1 cellular context compared by ENCODE assay signal in the genomic region with DNA sequence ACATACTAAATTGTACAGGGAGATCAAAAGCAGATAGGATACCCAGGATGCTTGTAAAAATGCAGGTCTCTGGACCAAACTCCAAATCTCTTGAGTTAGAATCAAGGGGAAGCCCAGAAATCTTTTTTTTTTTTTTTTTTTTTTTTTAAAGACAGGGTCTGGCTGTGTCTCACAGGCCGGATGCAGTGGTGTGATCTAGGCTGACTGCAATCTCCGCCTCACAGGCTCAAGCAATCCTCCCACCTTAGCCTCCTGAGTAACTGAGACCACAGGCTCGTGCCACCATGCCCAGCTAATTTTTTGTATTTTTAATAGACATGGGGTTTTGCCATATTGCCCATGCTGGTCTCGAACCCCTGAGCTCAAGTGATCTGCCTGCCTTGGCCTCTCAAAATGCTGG.
TF ChIP-seq lines count a peak whose summit lies in the region.

No MANE protein-coding gene starts in this region.

TF ChIP-seq in K562, 482 proteins besides CTCF, POLR2A, EP300 and RAD21:
- TF ChIP-seq ELF1 (tag; IDR thresholded peaks at IDR 0.05) (0 out of 2 replicates have a peak, but pooled peaks have one; percentile 17), SPI1 (IDR thresholded peaks at IDR 0.05; ENCODE audit: borderline replicate concordance, low read depth, low read length) (no peak), EZH2 (IDR thresholded peaks at IDR 0.05; ENCODE audit: borderline replicate concordance, low read depth, low read length) (no peak), ZNF589 (CRISPR knock-in tag; IDR thresholded peaks at IDR 0.05; ENCODE audit: low read depth) (0 out of 2 replicates have a peak, but pooled peaks have one; percentile 18), ZNF384 (IDR thresholded peaks at IDR 0.05; ENCODE audit: low read depth, low read length) (0 out of 2 replicates have a peak, but pooled peaks have one; percentile 13), TGIF2 (CRISPR knock-in tag; IDR thresholded peaks at IDR 0.05) (no peak), XRCC4 (IDR thresholded peaks at IDR 0.05; ENCODE audit: extremely low read depth, insufficient read depth, insufficient read length) (no peak), FIP1L1 (IDR thresholded peaks at IDR 0.05; ENCODE audit: low read depth, low read length, poor library complexity, severe bottlenecking) (no peak), SREBF2 (CRISPR knock-in tag; IDR thresholded peaks at IDR 0.05) (no peak), RFX5 (IDR thresholded peaks at IDR 0.05; ENCODE audit: low read depth, low read length) (no peak), HMG20A (CRISPR knock-in tag; conservative IDR thresholded peaks at IDR 0.05) (no peak), POLR3A (IDR thresholded peaks at IDR 0.05; ENCODE audit: borderline replicate concordance, extremely low read depth, insufficient read depth, insufficient read length) (no peak), SMARCA5 (IDR thresholded peaks at IDR 0.05) (no peak), PHB2 (IDR thresholded peaks at IDR 0.05; ENCODE audit: low read depth) (no peak), TCF7 (IDR thresholded peaks at IDR 0.05; ENCODE audit: borderline replicate concordance) (no peak)
- TF ChIP-seq, protein P1, sequence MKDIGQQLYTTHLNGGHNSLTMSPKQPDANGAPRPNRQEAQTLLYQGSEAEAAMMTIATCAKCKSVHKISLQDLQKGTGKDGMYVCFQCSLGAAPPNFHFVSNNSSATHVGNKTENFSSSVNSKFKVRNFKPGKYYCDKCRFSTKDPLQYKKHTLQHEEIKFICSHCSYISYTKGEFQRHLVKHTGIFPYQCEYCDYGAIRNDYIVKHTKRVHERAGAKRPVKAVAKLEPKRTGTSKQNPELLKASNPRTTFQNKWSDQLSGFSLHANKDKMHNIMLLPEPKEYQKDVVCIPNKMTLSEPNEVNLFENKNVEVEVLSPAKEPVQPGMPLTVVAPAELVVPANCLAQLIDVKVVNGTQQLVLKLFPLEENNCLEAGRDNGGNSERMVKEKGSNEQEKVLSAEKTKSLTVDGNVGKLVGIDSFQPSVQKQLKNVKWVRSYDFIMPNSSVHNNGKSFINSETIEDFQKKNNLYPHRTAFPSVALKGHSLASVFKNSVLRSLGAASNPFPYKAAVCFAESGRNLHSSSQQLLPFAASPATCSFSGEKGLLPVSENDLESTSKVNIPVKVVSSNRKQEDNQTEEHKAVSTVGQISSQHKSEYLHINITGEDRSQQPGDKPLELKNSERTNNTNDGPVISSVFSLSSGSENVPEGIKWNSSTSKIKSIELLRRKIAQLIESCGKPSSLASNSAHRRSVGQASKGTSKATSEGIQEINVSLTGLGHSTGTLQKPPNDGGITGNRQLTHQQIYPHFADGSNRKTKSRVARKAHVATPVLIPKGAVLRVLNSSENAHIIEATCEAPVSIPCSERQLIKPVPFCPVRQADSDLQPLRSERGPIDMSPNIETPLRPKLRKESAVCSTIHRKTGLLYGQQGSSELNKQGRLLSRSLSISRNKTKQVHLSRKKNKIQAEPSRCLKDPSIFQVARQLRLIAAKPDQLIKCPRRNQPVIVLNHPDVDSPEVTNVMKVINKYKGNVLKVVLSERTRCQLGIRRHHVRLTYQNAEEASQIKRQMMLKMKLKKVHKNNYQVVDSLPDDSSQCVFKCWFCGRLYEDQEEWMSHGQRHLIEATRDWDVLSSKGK (CRISPR knock-in tag; IDR thresholded peaks at IDR 0.05) = no peak
- TF ChIP-seq, protein P2, sequence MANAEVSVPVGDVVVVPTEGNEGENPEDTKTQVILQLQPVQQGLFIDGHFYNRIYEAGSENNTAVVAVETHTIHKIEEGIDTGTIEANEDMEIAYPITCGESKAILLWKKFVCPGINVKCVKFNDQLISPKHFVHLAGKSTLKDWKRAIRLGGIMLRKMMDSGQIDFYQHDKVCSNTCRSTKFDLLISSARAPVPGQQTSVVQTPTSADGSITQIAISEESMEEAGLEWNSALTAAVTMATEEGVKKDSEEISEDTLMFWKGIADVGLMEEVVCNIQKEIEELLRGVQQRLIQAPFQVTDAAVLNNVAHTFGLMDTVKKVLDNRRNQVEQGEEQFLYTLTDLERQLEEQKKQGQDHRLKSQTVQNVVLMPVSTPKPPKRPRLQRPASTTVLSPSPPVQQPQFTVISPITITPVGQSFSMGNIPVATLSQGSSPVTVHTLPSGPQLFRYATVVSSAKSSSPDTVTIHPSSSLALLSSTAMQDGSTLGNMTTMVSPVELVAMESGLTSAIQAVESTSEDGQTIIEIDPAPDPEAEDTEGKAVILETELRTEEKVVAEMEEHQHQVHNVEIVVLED (CRISPR knock-in tag; IDR thresholded peaks at IDR 0.05) = no peak
- TF ChIP-seq, protein P3, sequence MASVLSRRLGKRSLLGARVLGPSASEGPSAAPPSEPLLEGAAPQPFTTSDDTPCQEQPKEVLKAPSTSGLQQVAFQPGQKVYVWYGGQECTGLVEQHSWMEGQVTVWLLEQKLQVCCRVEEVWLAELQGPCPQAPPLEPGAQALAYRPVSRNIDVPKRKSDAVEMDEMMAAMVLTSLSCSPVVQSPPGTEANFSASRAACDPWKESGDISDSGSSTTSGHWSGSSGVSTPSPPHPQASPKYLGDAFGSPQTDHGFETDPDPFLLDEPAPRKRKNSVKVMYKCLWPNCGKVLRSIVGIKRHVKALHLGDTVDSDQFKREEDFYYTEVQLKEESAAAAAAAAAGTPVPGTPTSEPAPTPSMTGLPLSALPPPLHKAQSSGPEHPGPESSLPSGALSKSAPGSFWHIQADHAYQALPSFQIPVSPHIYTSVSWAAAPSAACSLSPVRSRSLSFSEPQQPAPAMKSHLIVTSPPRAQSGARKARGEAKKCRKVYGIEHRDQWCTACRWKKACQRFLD (CRISPR knock-in tag; IDR thresholded peaks at IDR 0.05) = 0 out of 2 replicates have a peak, but pooled peaks have one; percentile 5
